Comparison of ENCODE assay signal across 10 cellular contexts in the genomic region with DNA sequence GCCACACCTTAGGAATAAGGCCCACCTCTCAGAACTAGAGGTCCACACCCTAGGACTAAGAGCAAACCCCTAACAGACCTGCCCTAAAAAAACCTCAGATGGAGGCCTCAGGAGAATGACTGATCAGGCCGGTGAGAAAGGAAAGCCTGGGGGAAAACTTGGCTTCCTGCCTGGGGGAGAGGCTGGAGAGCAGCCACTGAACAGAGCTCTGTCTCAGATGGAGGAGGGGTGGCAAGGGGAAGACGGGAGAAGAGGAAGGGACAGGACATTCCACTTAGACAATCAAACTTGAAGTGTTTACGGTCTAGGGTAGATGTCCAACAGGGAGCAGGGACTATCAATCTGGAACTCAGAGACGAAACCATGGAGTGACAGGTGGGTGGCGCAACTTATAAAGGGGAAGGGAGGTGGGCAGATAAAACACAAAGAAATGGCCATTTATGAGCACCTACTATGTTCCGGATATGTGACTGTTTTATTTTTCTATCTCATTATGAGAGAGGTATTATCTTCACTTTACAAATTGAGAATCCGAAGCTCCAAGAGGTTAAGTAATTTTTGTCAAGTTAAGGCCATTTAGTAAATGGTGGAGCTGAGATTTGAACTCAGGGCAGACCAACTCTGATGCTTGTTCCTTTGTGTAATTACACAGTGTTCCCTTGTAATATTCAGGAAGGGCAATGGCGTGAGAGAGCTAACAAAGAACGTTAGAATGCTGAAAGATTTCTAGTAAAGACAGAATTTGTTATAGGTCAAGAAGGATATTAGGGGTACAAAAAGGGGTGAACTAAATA.
A peak's percentile ranks its signal among the peaks of the same experiment; 100 is the strongest.
DNase-seq lines count a peak whose midpoint lies in the region; ATAC-seq and TF ChIP-seq lines count a peak whose summit lies in the region.
"Had no signal": no experiment of that assay in that cellular context is flagged by ENCODE, and none has a peak within 500 bp of the region (broad histone marks: within the 10 kb centered on the region; RNA-seq: fewer than 3 reads in every experiment).

No MANE protein-coding gene starts in this region.

- H3K79me2 ChIP-seq in PC-3 (ENCODE audit: low read length), result peaks cover 31% of the 10 kb centered on the region; the same call in 1 of the 2 replicates
- H3K79me2 ChIP-seq in trophoblast cell (ENCODE audit: control insufficient read depth, insufficient read depth, low read length, poor library complexity), result no peaks in the 10 kb centered on the region

- no peak overlapping the region for H2BK5ac ChIP-seq in trophoblast cell (ENCODE audit: low read depth, low read length, poor library complexity)

- H3K4ac ChIP-seq in trophoblast cell (ENCODE audit: low read depth, low read length), result no peak overlapping the region

- no CpG with 5 or more reads among the region's 9 CpGs for WGBS in trophoblast cell (ENCODE audit: extremely low coverage, insufficient coverage, insufficient read length)

- no peak overlapping the region for H2BK120ac ChIP-seq in trophoblast cell (ENCODE audit: insufficient read depth, low read length, poor library complexity)

- 0 out of 2 replicates have a peak, but pooled peaks cover 9% of the 10 kb centered on the region for H4K20me1 ChIP-seq in PC-3 (ENCODE audit: low read length)

- intact Hi-C loops in PC-3 (cut with micrococcal nuclease), result no loop called here

- H3K79me1 ChIP-seq in trophoblast cell (ENCODE audit: low read length), result peaks cover 4% of the 10 kb centered on the region

- no peaks in the 10 kb centered on the region for H3K9me3 ChIP-seq in BE2C
- H3K9me3 ChIP-seq in PC-3 (ENCODE audit: low read length), result no peaks in the 10 kb centered on the region
- no peaks in the 10 kb centered on the region for H3K9me3 ChIP-seq in trophoblast cell (ENCODE audit: insufficient read depth, low read depth, low read length)

- H3K4me3 Mint-ChIP-seq in nephron, result peak overlapping the region; percentile 64 to 70 (median 65)

- peaks cover 15% of the 10 kb centered on the region for H3K36me3 Mint-ChIP-seq in nephron (ENCODE audit: low read depth)

- no peak overlapping the region for H4K8ac ChIP-seq in trophoblast cell (ENCODE audit: low read depth, low read length)

- H3K9me2 ChIP-seq in PC-3 (replicated peaks; ENCODE audit: low read length), result no peaks in the 10 kb centered on the region

- no peaks in the 10 kb centered on the region for H3K27me3 Mint-ChIP-seq in nephron (ENCODE audit: low read depth)

- POLR2A ChIA-PET in PC-3 (lab: Charles Lee; ENCODE audit: unreplicated experiment), result no interaction called here

- H2BK12ac ChIP-seq in trophoblast cell (ENCODE audit: low read length), result no peak overlapping the region

- CTCF ChIA-PET in PC-3 (lab: Charles Lee), result no interaction called here

- peak overlapping the region; percentile 33; the same call in 1 of the 2 replicates for H3K4me2 ChIP-seq in PC-3 (ENCODE audit: low read length)
- no peak overlapping the region for H3K4me2 ChIP-seq in trophoblast cell (ENCODE audit: low read length)

- ATAC-seq in PC-3 (no peak), HG02885 (IDR thresholded peaks at IDR 0.05; ENCODE audit: poor library complexity, unreplicated experiment) (no peak), HG03095 (IDR thresholded peaks at IDR 0.05; ENCODE audit: unreplicated experiment) (no peak), HG02623 (IDR thresholded peaks at IDR 0.05; ENCODE audit: unreplicated experiment) (no peak)

- H3K4me1 Mint-ChIP-seq in nephron, result peaks cover 63% of the 10 kb centered on the region

- H3K9me3 Mint-ChIP-seq in nephron, result no peaks in the 10 kb centered on the region

- no peak overlapping the region for H2AK5ac ChIP-seq in trophoblast cell (ENCODE audit: low read length)

- H3K27ac ChIP-seq in PC-3 (ENCODE audit: low read length) (no peak overlapping the region), trophoblast cell (ENCODE audit: low read depth, low read length) (no peak overlapping the region)

- H3K36me3 ChIP-seq in BE2C (no peaks in the 10 kb centered on the region), PC-3 (ENCODE audit: low read depth, low read length) (no peaks in the 10 kb centered on the region), trophoblast cell (ENCODE audit: control insufficient read depth in 1 of 2, insufficient read depth in 2 of 2, low read length in 2 of 2) (no peaks in the 10 kb centered on the region)

- no peak for TF ChIP-seq CTCF in BE2C (IDR thresholded peaks at IDR 0.05; ENCODE audit: low read depth, low read length)
- no peak for TF ChIP-seq CTCF in PC-3 (conservative IDR thresholded peaks at IDR 0.05; ENCODE audit: low read depth, low read length)
- no peak for TF ChIP-seq CTCF in fibroblast of the aortic adventitia (IDR thresholded peaks at IDR 0.05; ENCODE audit: insufficient read depth, low read length)
- no peak for TF ChIP-seq CTCF in nephron (IDR thresholded peaks at IDR 0.05; ENCODE audit: unreplicated experiment in 3 of 3)

- no peak overlapping the region for H3K14ac ChIP-seq in trophoblast cell (ENCODE audit: low read length)

- no peak overlapping the region for H4K12ac ChIP-seq in trophoblast cell (ENCODE audit: low read depth, low read length)

- no peaks in the 10 kb centered on the region for H3K4me1 ChIP-seq in BE2C
- peaks cover 42% of the 10 kb centered on the region for H3K4me1 ChIP-seq in PC-3 (ENCODE audit: insufficient read depth, low read length)
- peaks cover 20 to 28% of the 10 kb centered on the region in 2 experiments for H3K4me1 ChIP-seq in trophoblast cell (ENCODE audit: control insufficient read depth in 1 of 2, insufficient read depth in 2 of 2, low read length in 2 of 2)

- H3K4me3 ChIP-seq in BE2C (ENCODE audit: low read depth, low read length) (no peak overlapping the region), PC-3 (ENCODE audit: low read length) (no peak overlapping the region), fibroblast of the aortic adventitia (ENCODE audit: low read depth, low read length) (no peak overlapping the region), trophoblast cell (ENCODE audit: low read depth, low read length) (no peak overlapping the region)

- H2AFZ ChIP-seq in PC-3 (ENCODE audit: low read length) (no peak overlapping the region), trophoblast cell (ENCODE audit: insufficient read depth, low read length, poor library complexity) (no peak overlapping the region)

- H3K27me3 ChIP-seq in BE2C, result no peaks in the 10 kb centered on the region
- H3K27me3 ChIP-seq in PC-3 (ENCODE audit: low read length), result no peaks in the 10 kb centered on the region
- no peaks in the 10 kb centered on the region for H3K27me3 ChIP-seq in trophoblast cell (ENCODE audit: insufficient read depth, low read length)

- no peaks in the 10 kb centered on the region for H3F3A ChIP-seq in PC-3 (ENCODE audit: low read length, unreplicated experiment)

- H3K9ac ChIP-seq in PC-3 (ENCODE audit: low read length) (no peak overlapping the region), trophoblast cell (ENCODE audit: low read length) (no peak overlapping the region)

- BruUV-seq in PC-3 (replicated peaks; lab: Mats Ljungman, UMichigan), result no TSS peak

- H4K91ac ChIP-seq in trophoblast cell (ENCODE audit: low read depth, low read length), result no peak overlapping the region

- DNase-seq in BE2C, result peak; percentile 8
- DNase-seq in PC-3, result peak; percentile 40
- DNase-seq in fibroblast of the aortic adventitia (ENCODE audit: low read depth), result peak; percentile 61
- no peak for DNase-seq in trophoblast cell
- DNase-seq: activated CD4-positive, CD25-positive, alpha-beta regulatory T cell treated with anti-CD3 and anti-CD28 coated beads, Interleukin-2, amount 50 U/mL, for 72 hours; NCI-H1417 treated with DMSO at 0.1 percent for 48 hours had no signal

- H3K18ac ChIP-seq in trophoblast cell (ENCODE audit: low read length), result no peak overlapping the region

- H3K27ac Mint-ChIP-seq in nephron, result peak overlapping the region; percentile 56 to 74 (median 60)

- no peak overlapping the region for H3K23ac ChIP-seq in trophoblast cell (ENCODE audit: low read length)

Comparison
In these comparisons a context has a peak if more than half of its experiments do, and no peak if none do; other contexts are left out.
1. DNase-seq: peak in BE2C (single experiment), PC-3 (single experiment) and fibroblast of the aortic adventitia (single experiment); none in trophoblast cell (0 of 2).